ENCODE assay signal across 1 cellular context in the genomic region with DNA sequence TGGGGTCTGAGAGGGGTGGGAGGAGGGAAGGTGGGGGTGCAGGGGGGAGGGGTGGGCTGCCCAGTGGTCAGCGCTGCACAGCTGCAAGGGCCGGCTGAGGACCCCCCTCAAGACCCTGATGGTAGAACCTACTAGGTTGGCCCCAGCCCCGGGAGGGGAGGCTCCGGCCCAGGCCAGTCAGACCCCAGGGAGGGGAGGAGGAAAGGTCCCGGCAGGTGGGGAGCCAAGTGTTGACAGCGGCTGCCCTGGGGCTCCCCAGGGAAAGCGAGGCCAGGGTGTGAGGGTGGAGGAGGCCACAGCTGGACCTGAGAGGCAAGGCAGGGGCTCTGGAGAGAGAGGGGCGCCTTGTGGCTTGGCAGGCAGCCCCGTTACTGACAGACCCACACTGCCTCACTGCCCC.
TF ChIP-seq lines count a peak whose summit lies in the region.

No MANE protein-coding gene starts in this region.

TF ChIP-seq in HEK293, 187 proteins besides CTCF, POLR2A, EP300 and RAD21:
- TF ChIP-seq, protein P1, sequence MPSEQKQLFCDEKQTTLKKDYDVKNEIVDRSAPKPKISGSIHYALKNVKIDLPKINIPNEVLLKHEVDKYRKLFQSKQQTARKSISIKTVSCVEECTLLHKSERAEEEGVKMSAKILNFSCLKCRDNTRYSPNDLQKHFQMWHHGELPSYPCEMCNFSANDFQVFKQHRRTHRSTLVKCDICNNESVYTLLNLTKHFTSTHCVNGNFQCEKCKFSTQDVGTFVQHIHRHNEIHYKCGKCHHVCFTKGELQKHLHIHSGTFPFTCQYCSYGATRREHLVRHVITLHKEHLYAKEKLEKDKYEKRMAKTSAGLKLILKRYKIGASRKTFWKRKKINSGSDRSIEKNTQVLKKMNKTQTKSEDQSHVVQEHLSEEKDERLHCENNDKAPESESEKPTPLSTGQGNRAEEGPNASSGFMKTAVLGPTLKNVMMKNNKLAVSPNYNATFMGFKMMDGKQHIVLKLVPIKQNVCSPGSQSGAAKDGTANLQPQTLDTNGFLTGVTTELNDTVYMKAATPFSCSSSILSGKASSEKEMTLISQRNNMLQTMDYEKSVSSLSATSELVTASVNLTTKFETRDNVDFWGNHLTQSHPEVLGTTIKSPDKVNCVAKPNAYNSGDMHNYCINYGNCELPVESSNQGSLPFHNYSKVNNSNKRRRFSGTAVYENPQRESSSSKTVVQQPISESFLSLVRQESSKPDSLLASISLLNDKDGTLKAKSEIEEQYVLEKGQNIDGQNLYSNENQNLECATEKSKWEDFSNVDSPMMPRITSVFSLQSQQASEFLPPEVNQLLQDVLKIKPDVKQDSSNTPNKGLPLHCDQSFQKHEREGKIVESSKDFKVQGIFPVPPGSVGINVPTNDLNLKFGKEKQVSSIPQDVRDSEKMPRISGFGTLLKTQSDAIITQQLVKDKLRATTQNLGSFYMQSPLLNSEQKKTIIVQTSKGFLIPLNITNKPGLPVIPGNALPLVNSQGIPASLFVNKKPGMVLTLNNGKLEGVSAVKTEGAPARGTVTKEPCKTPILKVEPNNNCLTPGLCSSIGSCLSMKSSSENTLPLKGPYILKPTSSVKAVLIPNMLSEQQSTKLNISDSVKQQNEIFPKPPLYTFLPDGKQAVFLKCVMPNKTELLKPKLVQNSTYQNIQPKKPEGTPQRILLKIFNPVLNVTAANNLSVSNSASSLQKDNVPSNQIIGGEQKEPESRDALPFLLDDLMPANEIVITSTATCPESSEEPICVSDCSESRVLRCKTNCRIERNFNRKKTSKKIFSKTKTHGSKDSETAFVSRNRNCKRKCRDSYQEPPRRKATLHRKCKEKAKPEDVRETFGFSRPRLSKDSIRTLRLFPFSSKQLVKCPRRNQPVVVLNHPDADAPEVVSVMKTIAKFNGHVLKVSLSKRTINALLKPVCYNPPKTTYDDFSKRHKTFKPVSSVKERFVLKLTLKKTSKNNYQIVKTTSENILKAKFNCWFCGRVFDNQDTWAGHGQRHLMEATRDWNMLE (tag by site-specific recombination; conservative IDR thresholded peaks at IDR 0.05; ENCODE audit: low read depth) = no peak
- TF ChIP-seq ZIC2 (tag by site-specific recombination; IDR thresholded peaks at IDR 0.05) = peak; percentile 55
